In genomic region chr2:228458364-228458763, GRCh38 we compare ENCODE assay signal across 28 cellular contexts.
"Had no signal": no experiment of that assay in that cellular context is flagged by ENCODE, and none has a peak within 500 bp of the region (broad histone marks: within the 10 kb centered on the region; RNA-seq: fewer than 3 reads in every experiment).

No MANE protein-coding gene starts in this region.

- H3K36me3 ChIP-seq: colonic mucosa, esophagus muscularis mucosa, esophagus squamous epithelium, gastrocnemius medialis, gastroesophageal sphincter, heart left ventricle, heart right ventricle had no signal

- H3K27me3 ChIP-seq: colonic mucosa, dorsolateral prefrontal cortex, esophagus muscularis mucosa, esophagus squamous epithelium, foreskin keratinocyte, gastrocnemius medialis, gastroesophageal sphincter, heart left ventricle, heart right ventricle had no signal

- FAIRE-seq: colon, endometrium, endothelial cell of umbilical vein, frontal cortex had no signal

- DNase-seq: colonic mucosa; cortex of kidney; dermis blood vessel endothelial cell; dorsolateral prefrontal cortex; effector CD4-positive, alpha-beta T cell; effector CD8-positive, alpha-beta T cell; effector memory CD4-positive, alpha-beta T cell; effector memory CD8-positive, alpha-beta T cell; endodermal cell; erythroblast; esophagus squamous epithelium; foreskin keratinocyte; foreskin melanocyte; gastrocnemius medialis; glutamatergic neuron; head of caudate nucleus; heart left ventricle; heart right ventricle had no signal

- H3K4me1 ChIP-seq: colonic mucosa, esophagus muscularis mucosa, esophagus squamous epithelium, foreskin keratinocyte, gastrocnemius medialis, gastroesophageal sphincter, heart left ventricle, heart right ventricle had no signal

- H3K4me1 Mint-ChIP-seq: endodermal cell had no signal

- ATAC-seq: effector memory CD8-positive, alpha-beta T cell; esophagus mucosa; foreskin keratinocyte; gastrocnemius medialis; gastroesophageal sphincter; heart left ventricle; heart right ventricle had no signal

- H3K27ac ChIP-seq: colonic mucosa, coronary artery, dorsolateral prefrontal cortex, epithelial cell of prostate, esophagus muscularis mucosa, esophagus squamous epithelium, foreskin keratinocyte, gastrocnemius medialis, gastroesophageal sphincter, heart left ventricle, heart right ventricle had no signal

- H3K27me3 Mint-ChIP-seq: dendritic cell treated with granulocyte-macrophage colony-stimulating factor and Interleukin-4, amounts not matched to agents 40 ng/mL and 50 ng/mL, for 4 days; effector memory CD8-positive, alpha-beta T cell had no signal

- H3K4me3 ChIP-seq: colonic mucosa, coronary artery, dorsolateral prefrontal cortex, esophagus muscularis mucosa, esophagus squamous epithelium, gastrocnemius medialis, gastroesophageal sphincter, heart left ventricle, heart right ventricle had no signal

- H3K9me3 ChIP-seq: colonic mucosa, gastrocnemius medialis had no signal

- H3K27ac Mint-ChIP-seq: dendritic cell treated with granulocyte-macrophage colony-stimulating factor and Interleukin-4, amounts not matched to agents 40 ng/mL and 50 ng/mL, for 4 days; effector memory CD8-positive, alpha-beta T cell; endodermal cell had no signal

- H3K4me3 Mint-ChIP-seq: dendritic cell treated with granulocyte-macrophage colony-stimulating factor and Interleukin-4, amounts not matched to agents 40 ng/mL and 50 ng/mL, for 4 days; effector memory CD8-positive, alpha-beta T cell; endodermal cell had no signal
